Comparison of ENCODE assay signal across 20 cellular contexts in genomic region chr13:92952161-92952560, GRCh38.
DNase-seq lines count a peak whose midpoint lies in the region; ATAC-seq, FAIRE-seq and TF ChIP-seq lines count a peak whose summit lies in the region.
"Had no signal": no experiment of that assay in that cellular context is flagged by ENCODE, and none has a peak within 500 bp of the region (broad histone marks: within the 10 kb centered on the region; RNA-seq: fewer than 3 reads in every experiment).

No MANE protein-coding gene starts in this region.

- H3K9me3 ChIP-seq in IMR-90 (ENCODE audit: control insufficient read depth, insufficient read depth, low read length) (no peaks in the 10 kb centered on the region), astrocyte (ENCODE audit: insufficient read depth, low read depth, low read length) (no peaks in the 10 kb centered on the region)
- H3K9me3 ChIP-seq: A549, HAP-1 had no signal

- no peak for FAIRE-seq in astrocyte (lab: Jason Lieb, UNC)
- FAIRE-seq: A549, D721Med, G401.6, GM12891, H1, HepG2, HTR-8/SVneo had no signal

- in situ Hi-C loops in IMR-90 (cut with MboI; ENCODE audit: low sequenced_read_pairs), result no loop called here

- H3K79me2 ChIP-seq in astrocyte (ENCODE audit: insufficient read depth, low read length), result no peaks in the 10 kb centered on the region

- no peak overlapping the region for H3K4me3 Mint-ChIP-seq in astrocyte (ENCODE audit: unreplicated experiment)
- H3K4me3 Mint-ChIP-seq: CD14-positive monocyte; CD8-positive, alpha-beta T cell had no signal

- CTCF ChIA-PET in IMR-90 (lab: Yijun Ruan, JAX), result no interaction called here

- no peak overlapping the region for H4K91ac ChIP-seq in IMR-90 (ENCODE audit: insufficient read depth, low read depth, low read length)

- intact Hi-C loops in IMR-90 (cut with micrococcal nuclease), result no loop called here

- no TSS peak for BruUV-seq in IMR-90 (replicated peaks; lab: Mats Ljungman, UMichigan)

- H2BK120ac ChIP-seq in IMR-90 (ENCODE audit: low read depth, low read length), result no peak overlapping the region

- H3K4me3 ChIP-seq in IMR-90 (ENCODE audit: insufficient read depth, low read depth, low read length) (no peak overlapping the region), astrocyte (ENCODE audit: insufficient read depth, low read depth, low read length) (no peak overlapping the region), fibroblast of villous mesenchyme (ENCODE audit: low read depth, low read length) (no peak overlapping the region)
- H3K4me3 ChIP-seq: A549, HAP-1 had no signal

- H3K4me2 ChIP-seq in IMR-90 (ENCODE audit: low read depth, low read length) (no peak overlapping the region), astrocyte (ENCODE audit: low read length) (no peak overlapping the region)
- H3K4me2 ChIP-seq: A549 had no signal

- H3K9me1 ChIP-seq in IMR-90 (ENCODE audit: insufficient read depth, low read length), result no peaks in the 10 kb centered on the region

- TF ChIP-seq RAD21 in IMR-90 (IDR thresholded peaks at IDR 0.05; ENCODE audit: low read length), result no peak

- no peak overlapping the region for H2BK5ac ChIP-seq in IMR-90 (ENCODE audit: low read depth, low read length, poor library complexity, severe bottlenecking)

- no peak overlapping the region for H3K56ac ChIP-seq in IMR-90 (ENCODE audit: extremely low read depth, insufficient read depth, low read length)

- no peak overlapping the region for H4K8ac ChIP-seq in IMR-90 (ENCODE audit: low read depth in 2 of 2, low read length in 2 of 2)

- no peak overlapping the region for H3K18ac ChIP-seq in IMR-90 (ENCODE audit: low read depth, low read length)

- no peak overlapping the region for H3K4ac ChIP-seq in IMR-90 (ENCODE audit: low read depth, low read length)

- peaks cover 8% of the 10 kb centered on the region for H3K4me1 Mint-ChIP-seq in astrocyte (ENCODE audit: low read depth, unreplicated experiment)
- H3K4me1 Mint-ChIP-seq: CD14-positive monocyte had no signal

- no peak overlapping the region for H2BK15ac ChIP-seq in IMR-90 (ENCODE audit: low read depth, low read length)

- H3K36me3 Mint-ChIP-seq in astrocyte (ENCODE audit: low read depth, unreplicated experiment), result no peaks in the 10 kb centered on the region
- H3K36me3 Mint-ChIP-seq: CD14-positive monocyte; CD8-positive, alpha-beta T cell had no signal

- H3K36me3 ChIP-seq in IMR-90 (ENCODE audit: control insufficient read depth, insufficient read depth, low read length) (no peaks in the 10 kb centered on the region), astrocyte (ENCODE audit: insufficient read depth, low read length) (no peaks in the 10 kb centered on the region)
- H3K36me3 ChIP-seq: HAP-1 had no signal

- no peak for TF ChIP-seq POLR2A in IMR-90 (IDR thresholded peaks at IDR 0.05; ENCODE audit: low read depth, low read length)

- H3K79me1 ChIP-seq in IMR-90 (ENCODE audit: low read depth in 1 of 2, low read length in 2 of 2), result no peaks in the 10 kb centered on the region

- no peak overlapping the region for H2AK9ac ChIP-seq in IMR-90 (replicated peaks; ENCODE audit: low read depth, low read length, poor library complexity)

- ATAC-seq in IMR-90 (ENCODE audit: low read depth), result no peak
- no peak for ATAC-seq in HG03280 (IDR thresholded peaks at IDR 0.05; ENCODE audit: unreplicated experiment)
- no peak for ATAC-seq in GM18870 (IDR thresholded peaks at IDR 0.05; ENCODE audit: unreplicated experiment)
- ATAC-seq: A549; CD8-positive, alpha-beta T cell; HepG2 had no signal

- H3K4me1 ChIP-seq in IMR-90 (ENCODE audit: control insufficient read depth, insufficient read depth, low read length), result no peaks in the 10 kb centered on the region
- no peaks in the 10 kb centered on the region for H3K4me1 ChIP-seq in astrocyte (ENCODE audit: insufficient read depth, low read length)
- H3K4me1 ChIP-seq: A549, HAP-1 had no signal

- H3K23ac ChIP-seq in IMR-90 (ENCODE audit: low read depth, low read length), result no peak overlapping the region

- H2AFZ ChIP-seq in IMR-90 (replicated peaks; ENCODE audit: low read length, poor library complexity) (no peak overlapping the region), astrocyte (ENCODE audit: low read depth, low read length) (no peak overlapping the region)

- no peak for TF ChIP-seq CTCF in IMR-90 (conservative IDR thresholded peaks at IDR 0.05; ENCODE audit: low read depth, low read length)
- no peak for TF ChIP-seq CTCF in astrocyte (IDR thresholded peaks at IDR 0.05; ENCODE audit: insufficient read depth, low read depth, low read length)
- no peak for TF ChIP-seq CTCF in fibroblast of villous mesenchyme (IDR thresholded peaks at IDR 0.05; ENCODE audit: insufficient read depth, low read depth, low read length)

- H3K27me3 Mint-ChIP-seq in astrocyte (ENCODE audit: low read depth, unreplicated experiment), result no peaks in the 10 kb centered on the region

- WGBS in IMR-90 (ENCODE audit: extremely low coverage in 2 of 2, insufficient read length in 1 of 2), 2 experiments, result no CpG with 5 or more reads among the region's 4 CpGs

- POLR2A ChIA-PET in IMR-90 (lab: Charles Lee; ENCODE audit: unreplicated experiment), result no interaction called here

- H3K14ac ChIP-seq in IMR-90 (replicated peaks; ENCODE audit: low read depth, low read length), result no peak overlapping the region

- H4K20me1 ChIP-seq in IMR-90 (ENCODE audit: insufficient read depth, low read length) (no peaks in the 10 kb centered on the region), astrocyte (ENCODE audit: insufficient read depth, low read length) (no peaks in the 10 kb centered on the region)

- dilution Hi-C loops in IMR-90 (cut with HindIII; ENCODE audit: low sequenced_read_pairs, unreplicated experiment), result no loop called here

- H3K27ac ChIP-seq in IMR-90 (ENCODE audit: insufficient read depth, low read length) (no peak overlapping the region), astrocyte (ENCODE audit: low read depth, low read length) (no peak overlapping the region)
- H3K27ac ChIP-seq: A549 had no signal

- DNase-seq in IMR-90 (peak; percentile 30), astrocyte (ENCODE audit: low read depth) (peak; percentile 53), fibroblast of villous mesenchyme (ENCODE audit: low read depth) (peak; percentile 20), hypothalamus (lab: John Stamatoyannopoulos, UW) (no peak), midbrain (lab: John Stamatoyannopoulos, UW) (no peak)
- DNase-seq: CD8-positive, alpha-beta T cell; COR-L47; DMS79 treated with DMSO at 0.1 percent for 48 hours; EL had no signal

- H3K27me3 ChIP-seq in IMR-90 (ENCODE audit: control insufficient read depth, insufficient read depth, low read length) (no peaks in the 10 kb centered on the region), astrocyte (ENCODE audit: insufficient read depth, low read length) (no peaks in the 10 kb centered on the region)

- no peaks in the 10 kb centered on the region for H3K9me3 Mint-ChIP-seq in astrocyte (ENCODE audit: unreplicated experiment)
- H3K9me3 Mint-ChIP-seq: CD8-positive, alpha-beta T cell had no signal

- H4K5ac ChIP-seq in IMR-90 (ENCODE audit: low read depth, low read length), result no peak overlapping the region

- no peak overlapping the region for H2AK5ac ChIP-seq in IMR-90 (ENCODE audit: low read depth, low read length)

- H2BK20ac ChIP-seq in IMR-90 (ENCODE audit: low read depth, low read length), result no peak overlapping the region

- H3K9ac ChIP-seq in IMR-90 (ENCODE audit: low read depth, low read length) (no peak overlapping the region), astrocyte (ENCODE audit: low read length) (no peak overlapping the region)

- no peak overlapping the region for H3K27ac Mint-ChIP-seq in astrocyte (ENCODE audit: unreplicated experiment)
- H3K27ac Mint-ChIP-seq: CD14-positive monocyte; CD8-positive, alpha-beta T cell had no signal

TF ChIP-seq in IMR-90, 13 proteins besides CTCF, POLR2A, EP300 and RAD21:
- TF ChIP-seq MXI1 (IDR thresholded peaks at IDR 0.05; ENCODE audit: borderline replicate concordance, low read depth, low read length), result no peak
- no peak for TF ChIP-seq SMC3 (IDR thresholded peaks at IDR 0.05; ENCODE audit: low read depth, low read length)
- no peak for TF ChIP-seq NFE2L2 (IDR thresholded peaks at IDR 0.05; ENCODE audit: low read depth, low read length)
- TF ChIP-seq USF2 (IDR thresholded peaks at IDR 0.05; ENCODE audit: low read depth, low read length), result no peak
- TF ChIP-seq, protein P1, sequence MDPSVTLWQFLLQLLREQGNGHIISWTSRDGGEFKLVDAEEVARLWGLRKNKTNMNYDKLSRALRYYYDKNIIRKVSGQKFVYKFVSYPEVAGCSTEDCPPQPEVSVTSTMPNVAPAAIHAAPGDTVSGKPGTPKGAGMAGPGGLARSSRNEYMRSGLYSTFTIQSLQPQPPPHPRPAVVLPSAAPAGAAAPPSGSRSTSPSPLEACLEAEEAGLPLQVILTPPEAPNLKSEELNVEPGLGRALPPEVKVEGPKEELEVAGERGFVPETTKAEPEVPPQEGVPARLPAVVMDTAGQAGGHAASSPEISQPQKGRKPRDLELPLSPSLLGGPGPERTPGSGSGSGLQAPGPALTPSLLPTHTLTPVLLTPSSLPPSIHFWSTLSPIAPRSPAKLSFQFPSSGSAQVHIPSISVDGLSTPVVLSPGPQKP (IDR thresholded peaks at IDR 0.05; ENCODE audit: borderline replicate concordance, low read depth, low read length), result no peak
- TF ChIP-seq RFX5 (IDR thresholded peaks at IDR 0.05; ENCODE audit: low read depth, low read length), result no peak
- no peak for TF ChIP-seq CHD1 (IDR thresholded peaks at IDR 0.05; ENCODE audit: low read depth, low read length)
- no peak for TF ChIP-seq BHLHE40 (IDR thresholded peaks at IDR 0.05; ENCODE audit: low read depth, low read length)
- TF ChIP-seq RCOR1 (IDR thresholded peaks at IDR 0.05; ENCODE audit: insufficient replicate concordance, low read length), result no peak
- TF ChIP-seq MAFK (IDR thresholded peaks at IDR 0.05; ENCODE audit: low read depth, low read length), result no peak

Comparison
In these comparisons a context has a peak if more than half of its experiments do, and no peak if none do; other contexts are left out.
1. DNase-seq: peak in IMR-90 (single experiment), astrocyte (single experiment) and fibroblast of villous mesenchyme (single experiment); none in hypothalamus (0 of 51) and midbrain (single experiment).